In genomic region chr7:28922618-28923331, GRCh38 we compare ENCODE assay signal across 8 cellular contexts. TPM values are rescaled to one million over a fixed set of nuclear protein-coding genes. Genes with fewer than 3 reads are reported as not detected.
DNase-seq lines count a peak whose midpoint lies in the region; ATAC-seq and TF ChIP-seq lines count a peak whose summit lies in the region.

No MANE protein-coding gene starts in this region.

- no peaks in the 10 kb centered on the region for H3K79me1 ChIP-seq in IMR-90 (ENCODE audit: low read depth in 1 of 2, low read length in 2 of 2)

- no peak overlapping the region for H2AFZ ChIP-seq in IMR-90 (replicated peaks; ENCODE audit: low read length, poor library complexity)
- H2AFZ ChIP-seq in fibroblast of lung (ENCODE audit: low read length) = no peak overlapping the region

- no TSS peak for BruUV-seq in IMR-90 (replicated peaks; lab: Mats Ljungman, UMichigan)

- ATAC-seq in IMR-90 (ENCODE audit: low read depth) = peak; percentile 52; the same call in 1 of the 2 replicates
- peak in 1 of 2 donors; percentile 35 for ATAC-seq in activated T-cell treated with anti-CD3 and anti-CD28 coated beads, Interleukin-2, amount 50 U/mL, for 4 hours

- no peak overlapping the region for H2AK5ac ChIP-seq in IMR-90 (ENCODE audit: low read depth, low read length)

- H3K27me3 ChIP-seq in IMR-90 (ENCODE audit: control insufficient read depth, insufficient read depth, low read length) = peaks cover 12% of the 10 kb centered on the region
- no peaks in the 10 kb centered on the region for H3K27me3 ChIP-seq in fibroblast of lung (ENCODE audit: control insufficient read depth, insufficient read depth, low read length)

- no peak overlapping the region for H3K4me3 Mint-ChIP-seq in activated T-cell treated with anti-CD3 and anti-CD28 coated beads, Interleukin-2, amount 50 U/mL, for 4 hours
- H3K4me3 Mint-ChIP-seq in neural crest cell = no peak overlapping the region

- no peak overlapping the region for H2BK120ac ChIP-seq in IMR-90 (ENCODE audit: low read depth, low read length)

- peaks cover 1% of the 10 kb centered on the region; the same call in 1 of the 2 replicates for H3K4me1 ChIP-seq in IMR-90 (ENCODE audit: control insufficient read depth, insufficient read depth, low read length)
- H3K4me1 ChIP-seq in fibroblast of lung (ENCODE audit: control insufficient read depth, extremely low read depth, insufficient read depth, low read length) = no peaks in the 10 kb centered on the region

- no peak overlapping the region for H3K18ac ChIP-seq in IMR-90 (ENCODE audit: low read depth, low read length)

- H3K4me1 Mint-ChIP-seq in activated T-cell treated with anti-CD3 and anti-CD28 coated beads, Interleukin-2, amount 50 U/mL, for 4 hours (ENCODE audit: low read depth) = peaks cover 21% of the 10 kb centered on the region
- H3K4me1 Mint-ChIP-seq in neural crest cell = peaks cover 59% of the 10 kb centered on the region

- no peak overlapping the region for H4K91ac ChIP-seq in IMR-90 (ENCODE audit: insufficient read depth, low read depth, low read length)

- WGBS in IMR-90 (ENCODE audit: extremely low coverage in 2 of 2, insufficient read length in 1 of 2), 2 experiments = 20% methylated on average over 1 of the region's 7 CpGs; no CpG with 5 or more reads in 1 of the 2 experiments

- H3K9me1 ChIP-seq in IMR-90 (ENCODE audit: insufficient read depth, low read length) = no peaks in the 10 kb centered on the region

- no peak overlapping the region for H2BK5ac ChIP-seq in IMR-90 (ENCODE audit: low read depth, low read length, poor library complexity, severe bottlenecking)

- H3K9ac ChIP-seq in IMR-90 (ENCODE audit: low read depth, low read length) (no peak overlapping the region), fibroblast of lung (ENCODE audit: insufficient read depth, low read length) (no peak overlapping the region)

- TF ChIP-seq CTCF in IMR-90 (conservative IDR thresholded peaks at IDR 0.05; ENCODE audit: low read depth, low read length) (peak; percentile 88), fibroblast of lung (conservative IDR thresholded peaks at IDR 0.05 in 1 of 2, IDR thresholded peaks at IDR 0.05 in 1 of 2; ENCODE audit: low read depth in 1 of 2, low read length in 2 of 2) (peak; percentile 82 to 86), neural crest cell (conservative IDR thresholded peaks at IDR 0.05) (peak; percentile 95)

- no peak overlapping the region for H3K4me2 ChIP-seq in IMR-90 (ENCODE audit: low read depth, low read length)
- no peak overlapping the region for H3K4me2 ChIP-seq in fibroblast of lung (ENCODE audit: extremely low read depth, insufficient read depth, low read length)

- no peak overlapping the region for H3K56ac ChIP-seq in IMR-90 (ENCODE audit: extremely low read depth, insufficient read depth, low read length)

- TF ChIP-seq RAD21 in IMR-90 (IDR thresholded peaks at IDR 0.05; ENCODE audit: low read length) = peak; percentile 84

- no peak overlapping the region for H4K8ac ChIP-seq in IMR-90 (ENCODE audit: low read depth in 2 of 2, low read length in 2 of 2)

- no peaks in the 10 kb centered on the region for H3K79me2 ChIP-seq in fibroblast of lung (ENCODE audit: control insufficient read depth, insufficient read depth, low read length)

- POLR2A ChIA-PET in IMR-90 (lab: Charles Lee; ENCODE audit: unreplicated experiment) = no interaction called here

- no peaks in the 10 kb centered on the region for H3K9me3 Mint-ChIP-seq in activated T-cell treated with anti-CD3 and anti-CD28 coated beads, Interleukin-2, amount 50 U/mL, for 4 hours
- H3K9me3 Mint-ChIP-seq in neural crest cell = no peaks in the 10 kb centered on the region

- no peak overlapping the region for H3K27ac Mint-ChIP-seq in neural crest cell (ENCODE audit: unreplicated experiment)

- dilution Hi-C loops in IMR-90 (cut with HindIII; ENCODE audit: low sequenced_read_pairs, unreplicated experiment) = no loop called here

- no peak for TF ChIP-seq POLR2A in IMR-90 (IDR thresholded peaks at IDR 0.05; ENCODE audit: low read depth, low read length)

- H3K9me3 ChIP-seq in IMR-90 (ENCODE audit: control insufficient read depth, insufficient read depth, low read length) (no peaks in the 10 kb centered on the region), fibroblast of lung (ENCODE audit: control insufficient read depth, insufficient read depth, low read depth, low read length) (no peaks in the 10 kb centered on the region)

- H3K36me3 Mint-ChIP-seq in activated T-cell treated with anti-CD3 and anti-CD28 coated beads, Interleukin-2, amount 50 U/mL, for 4 hours (ENCODE audit: insufficient read depth) = no peaks in the 10 kb centered on the region
- no peaks in the 10 kb centered on the region for H3K36me3 Mint-ChIP-seq in neural crest cell (ENCODE audit: low read depth)

- in situ Hi-C loops in IMR-90 (cut with MboI; ENCODE audit: low sequenced_read_pairs) = no loop called here

- no peak overlapping the region for H3K14ac ChIP-seq in IMR-90 (replicated peaks; ENCODE audit: low read depth, low read length)

- intact Hi-C loops in IMR-90 (cut with micrococcal nuclease) = loop anchor here (1.0 to 10.0 kb wide), 4 partner anchors 180 to 1728 kb away; no protein-coding TSS in a partner anchor

- CTCF ChIA-PET in IMR-90 (lab: Yijun Ruan, JAX) = interaction anchor here (0.6 to 4.2 kb wide), 23 partner anchors 10 to 499 kb away, joined by 3 to 36 read pairs (median 5); no protein-coding TSS in a partner anchor

- H3K27ac ChIP-seq in IMR-90 (ENCODE audit: insufficient read depth, low read length) (no peak overlapping the region), fibroblast of lung (ENCODE audit: insufficient read depth, low read length) (no peak overlapping the region)

- no peak overlapping the region for H2BK15ac ChIP-seq in IMR-90 (ENCODE audit: low read depth, low read length)

- H2BK20ac ChIP-seq in IMR-90 (ENCODE audit: low read depth, low read length) = no peak overlapping the region

- H3K4me3 ChIP-seq in IMR-90 (ENCODE audit: insufficient read depth, low read depth, low read length) (no peak overlapping the region), fibroblast of lung (replicated peaks in 1 of 4; ENCODE audit: control extremely low read depth in 1 of 4, insufficient read depth in 1 of 4, low read depth in 3 of 4, low read length in 4 of 4) (no peak overlapping the region)

- DNase-seq in EH (ENCODE audit: low read depth) (peak; percentile 68), IMR-90 (peak; percentile 75), OCI-M1 (lab: John Stamatoyannopoulos, UW) (peak; percentile 83), fibroblast of lung (ENCODE audit: low read depth in 2 of 2) (peak; percentile 56 to 82), neural crest cell (ENCODE audit: low read depth, low spot score) (peak; percentile 75), stromal cell of bone marrow (ENCODE audit: low read depth) (peak; percentile 54), COLO829 (ENCODE audit: low spot score) (no peak)
- DNase-seq in activated T-cell treated with anti-CD3 and anti-CD28 coated beads, Interleukin-2, amount 50 U/mL, for 4 hours = peak; percentile 52

- H3K36me3 ChIP-seq in IMR-90 (ENCODE audit: control insufficient read depth, insufficient read depth, low read length) = no peaks in the 10 kb centered on the region
- no peaks in the 10 kb centered on the region for H3K36me3 ChIP-seq in fibroblast of lung (ENCODE audit: control insufficient read depth, insufficient read depth, low read length)

- H3K23ac ChIP-seq in IMR-90 (ENCODE audit: low read depth, low read length) = no peak overlapping the region

- no peak overlapping the region for H2AK9ac ChIP-seq in IMR-90 (replicated peaks; ENCODE audit: low read depth, low read length, poor library complexity)

- H3K4ac ChIP-seq in IMR-90 (ENCODE audit: low read depth, low read length) = no peak overlapping the region

- peaks cover 9% of the 10 kb centered on the region for H3K27me3 Mint-ChIP-seq in activated T-cell treated with anti-CD3 and anti-CD28 coated beads, Interleukin-2, amount 50 U/mL, for 4 hours (ENCODE audit: low read depth)
- peaks cover 20% of the 10 kb centered on the region for H3K27me3 Mint-ChIP-seq in neural crest cell (ENCODE audit: low read depth)

- no peak overlapping the region for H4K5ac ChIP-seq in IMR-90 (ENCODE audit: low read depth, low read length)

- H4K20me1 ChIP-seq in IMR-90 (ENCODE audit: insufficient read depth, low read length) (no peaks in the 10 kb centered on the region), fibroblast of lung (ENCODE audit: control insufficient read depth, extremely low read depth, insufficient read depth, low read length) (no peaks in the 10 kb centered on the region)

TF ChIP-seq in IMR-90, 13 proteins besides CTCF, POLR2A, EP300 and RAD21:
- TF ChIP-seq MAZ (IDR thresholded peaks at IDR 0.05; ENCODE audit: borderline replicate concordance, low read depth, low read length) (no peak), RFX5 (IDR thresholded peaks at IDR 0.05; ENCODE audit: low read depth, low read length) (no peak), SMC3 (IDR thresholded peaks at IDR 0.05; ENCODE audit: low read depth, low read length) (peak; percentile 81), FOS (IDR thresholded peaks at IDR 0.05; ENCODE audit: low read depth, low read length) (no peak), CEBPB (IDR thresholded peaks at IDR 0.05; ENCODE audit: low read depth, low read length) (peak; percentile 23; the same call in 1 of the 2 replicates), NFE2L2 (IDR thresholded peaks at IDR 0.05; ENCODE audit: low read depth, low read length) (no peak), CHD1 (IDR thresholded peaks at IDR 0.05; ENCODE audit: low read depth, low read length) (no peak)
- TF ChIP-seq, protein P1, sequence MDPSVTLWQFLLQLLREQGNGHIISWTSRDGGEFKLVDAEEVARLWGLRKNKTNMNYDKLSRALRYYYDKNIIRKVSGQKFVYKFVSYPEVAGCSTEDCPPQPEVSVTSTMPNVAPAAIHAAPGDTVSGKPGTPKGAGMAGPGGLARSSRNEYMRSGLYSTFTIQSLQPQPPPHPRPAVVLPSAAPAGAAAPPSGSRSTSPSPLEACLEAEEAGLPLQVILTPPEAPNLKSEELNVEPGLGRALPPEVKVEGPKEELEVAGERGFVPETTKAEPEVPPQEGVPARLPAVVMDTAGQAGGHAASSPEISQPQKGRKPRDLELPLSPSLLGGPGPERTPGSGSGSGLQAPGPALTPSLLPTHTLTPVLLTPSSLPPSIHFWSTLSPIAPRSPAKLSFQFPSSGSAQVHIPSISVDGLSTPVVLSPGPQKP (IDR thresholded peaks at IDR 0.05; ENCODE audit: borderline replicate concordance, low read depth, low read length) = no peak

RNA-seq across cellular contexts. Expression of gene TRIL, which starts 35.4 kb away (rescaled TPM):
- under 0.01 TPM in 2 replicates for total RNA-seq in IMR-90 (2012; rRNA removed)
- 0.04 and 0.09 TPM in 2 replicates for polyA plus RNA-seq in IMR-90 (2012; rRNA removed)
- 0.06 and 0.10 TPM in 2 replicates for polyA plus RNA-seq in IMR-90 (2012; cell fraction: cytosol; rRNA removed)
- polyA plus RNA-seq in IMR-90 (2012; cell fraction: nucleus; rRNA removed; ENCODE audit: low replicate concordance) = 0.01 and 0.02 TPM in 2 replicates
- under 1 TPM in 1 of 3 donors, not detected in 2; 0.05 TPM for total RNA-seq in activated T-cell treated with anti-CD3 and anti-CD28 coated beads, Interleukin-2, amount 50 U/mL, for 4 hours
- 0.17 and 0.77 TPM in 2 replicates for total RNA-seq in fibroblast of lung
- 0.10 and 0.14 TPM in 2 replicates for polyA plus RNA-seq in fibroblast of lung
- polyA plus RNA-seq in fibroblast of lung (2012) = 0.15 and 0.23 TPM in 2 replicates
- 0.07 TPM in 1 of 2 replicates, not detected in the other for polyA minus RNA-seq in fibroblast of lung (ENCODE audit: low replicate concordance)
- total RNA-seq in neural crest cell = 60.7 and 61.5 TPM in 2 replicates

Comparison
In these comparisons a context has a peak if more than half of its experiments do, and no peak if none do; other contexts are left out.
1. RNA of gene TRIL, which starts 35.4 kb away (total RNA-seq): 60.7 to 61.5 TPM in neural crest cell; 0.17 to 0.77 TPM in fibroblast of lung, under 0.01 TPM in IMR-90 and 0.05 TPM in activated T-cell treated with anti-CD3 and anti-CD28 coated beads, Interleukin-2, amount 50 U/mL, for 4 hours; every median in the first group is over 10 times any median in the second.
2. Peak in every context shown above with its lines, with median percentiles within 50 percentile points of each other: CTCF ChIP-seq.